In the genomic region with DNA sequence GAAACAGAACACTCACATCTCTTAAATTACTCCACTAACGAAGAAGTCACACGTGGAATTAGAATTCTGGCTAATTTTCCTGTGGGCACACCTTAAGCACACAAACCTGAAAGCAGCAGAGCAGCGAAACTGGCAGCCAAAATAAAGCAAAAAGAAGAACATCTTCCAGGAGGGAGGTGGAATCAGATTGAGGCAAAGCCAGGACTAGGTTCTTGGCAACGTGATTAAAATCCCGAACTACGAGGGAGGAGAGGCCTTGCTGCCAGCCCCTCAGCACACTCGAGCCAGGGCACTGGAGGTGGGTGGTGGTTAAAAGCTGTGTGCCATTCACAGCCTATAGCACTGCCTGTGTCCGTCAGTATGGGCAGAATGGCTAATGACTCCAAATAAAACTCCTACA, we compare ENCODE assay signal across 2 cellular contexts.
TF ChIP-seq lines count a peak whose summit lies in the region.

No MANE protein-coding gene starts in this region.

TF ChIP-seq in A549, 52 proteins besides CTCF, POLR2A, EP300 and RAD21:
- TF ChIP-seq MYC (IDR thresholded peaks at IDR 0.05; ENCODE audit: borderline replicate concordance, low read length) (no peak), CBX2 (IDR thresholded peaks at IDR 0.05; ENCODE audit: borderline replicate concordance, low read depth) (no peak), ESRRA (IDR thresholded peaks at IDR 0.05; ENCODE audit: borderline replicate concordance, low read length) (no peak), JUNB (IDR thresholded peaks at IDR 0.05) (no peak), ZFP36 (IDR thresholded peaks at IDR 0.05; ENCODE audit: borderline replicate concordance, partially characterized antibody) (no peak), RNF2 (IDR thresholded peaks at IDR 0.05; ENCODE audit: borderline replicate concordance, low read depth) (no peak), KDM5A (IDR thresholded peaks at IDR 0.05) (no peak), ZC3H11A (IDR thresholded peaks at IDR 0.05) (no peak), EHMT2 (IDR thresholded peaks at IDR 0.05; ENCODE audit: low read depth) (no peak), SMC3 (IDR thresholded peaks at IDR 0.05) (no peak), TFCP2L1 (CRISPR knock-in tag; IDR thresholded peaks at IDR 0.05) (no peak), EHF (CRISPR knock-in tag; IDR thresholded peaks at IDR 0.05) (no peak), CHD4 (IDR thresholded peaks at IDR 0.05; ENCODE audit: borderline replicate concordance) (no peak), HOXA7 (CRISPR knock-in tag; IDR thresholded peaks at IDR 0.05) (no peak)
- TF ChIP-seq, protein P1, sequence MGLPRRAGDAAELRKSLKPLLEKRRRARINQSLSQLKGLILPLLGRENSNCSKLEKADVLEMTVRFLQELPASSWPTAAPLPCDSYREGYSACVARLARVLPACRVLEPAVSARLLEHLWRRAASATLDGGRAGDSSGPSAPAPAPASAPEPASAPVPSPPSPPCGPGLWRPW (IDR thresholded peaks at IDR 0.05): no peak
- TF ChIP-seq, protein P2, sequence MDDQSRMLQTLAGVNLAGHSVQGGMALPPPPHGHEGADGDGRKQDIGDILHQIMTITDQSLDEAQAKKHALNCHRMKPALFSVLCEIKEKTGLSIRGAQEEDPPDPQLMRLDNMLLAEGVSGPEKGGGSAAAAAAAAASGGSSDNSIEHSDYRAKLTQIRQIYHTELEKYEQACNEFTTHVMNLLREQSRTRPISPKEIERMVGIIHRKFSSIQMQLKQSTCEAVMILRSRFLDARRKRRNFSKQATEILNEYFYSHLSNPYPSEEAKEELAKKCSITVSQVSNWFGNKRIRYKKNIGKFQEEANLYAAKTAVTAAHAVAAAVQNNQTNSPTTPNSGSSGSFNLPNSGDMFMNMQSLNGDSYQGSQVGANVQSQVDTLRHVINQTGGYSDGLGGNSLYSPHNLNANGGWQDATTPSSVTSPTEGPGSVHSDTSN (IDR thresholded peaks at IDR 0.05): no peak
- TF ChIP-seq, protein P3, sequence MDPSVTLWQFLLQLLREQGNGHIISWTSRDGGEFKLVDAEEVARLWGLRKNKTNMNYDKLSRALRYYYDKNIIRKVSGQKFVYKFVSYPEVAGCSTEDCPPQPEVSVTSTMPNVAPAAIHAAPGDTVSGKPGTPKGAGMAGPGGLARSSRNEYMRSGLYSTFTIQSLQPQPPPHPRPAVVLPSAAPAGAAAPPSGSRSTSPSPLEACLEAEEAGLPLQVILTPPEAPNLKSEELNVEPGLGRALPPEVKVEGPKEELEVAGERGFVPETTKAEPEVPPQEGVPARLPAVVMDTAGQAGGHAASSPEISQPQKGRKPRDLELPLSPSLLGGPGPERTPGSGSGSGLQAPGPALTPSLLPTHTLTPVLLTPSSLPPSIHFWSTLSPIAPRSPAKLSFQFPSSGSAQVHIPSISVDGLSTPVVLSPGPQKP (IDR thresholded peaks at IDR 0.05; ENCODE audit: low read depth, low read length): no peak

TF ChIP-seq in IMR-90, 13 proteins besides CTCF, POLR2A, EP300 and RAD21 (continued from another document):
- no peak for TF ChIP-seq RFX5 (IDR thresholded peaks at IDR 0.05; ENCODE audit: low read depth, low read length)
- TF ChIP-seq BHLHE40 (IDR thresholded peaks at IDR 0.05; ENCODE audit: low read depth, low read length): no peak
TF ChIP-seq in IMR-90: peak in this region for 0.
